Comparison of ENCODE assay signal across 16 cellular contexts in the genomic region with DNA sequence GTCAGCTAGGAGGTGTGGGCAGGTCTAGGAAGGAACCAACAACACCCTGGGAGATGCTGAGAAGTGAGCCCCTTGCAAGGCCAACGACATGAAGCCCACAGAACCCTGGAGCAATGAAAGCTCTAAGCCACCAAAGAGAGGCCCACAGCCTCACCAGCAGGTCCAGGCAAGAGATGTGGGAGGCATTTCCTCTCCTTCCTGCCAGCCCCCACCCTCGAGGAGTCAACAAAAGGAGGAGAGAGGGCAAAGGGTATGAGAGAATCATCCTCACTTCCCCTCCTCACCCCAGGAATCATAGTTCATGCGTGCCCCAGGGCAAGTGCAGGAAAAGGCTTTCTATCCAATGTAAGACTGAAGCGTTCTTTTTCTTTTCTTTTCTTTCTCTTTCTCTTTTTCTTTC.
"Had no signal": no experiment of that assay in that cellular context is flagged by ENCODE, and none has a peak within 500 bp of the region (broad histone marks: within the 10 kb centered on the region; RNA-seq: fewer than 3 reads in every experiment).

No MANE protein-coding gene starts in this region.

- H3K27me3 ChIP-seq: ovary, right atrium auricular region, thyroid gland, uterus had no signal

- H3K9me3 ChIP-seq: heart left ventricle, ovary, right atrium auricular region, suprapubic skin, thyroid gland, upper lobe of left lung, uterus had no signal

- H3K36me3 ChIP-seq: heart left ventricle, ovary, right atrium auricular region, suprapubic skin, thyroid gland, upper lobe of left lung, uterus had no signal

- DNase-seq: dermis blood vessel endothelial cell; endodermal cell; foreskin melanocyte; heart left ventricle; hippocampal formation; kidney glomerular epithelial cell; natural killer cell; ovary; small intestine; stimulated activated CD4-positive, alpha-beta T cell treated with anti-CD3 and anti-CD28 coated beads, Interleukin-12 subunit alpha, Interleukin-12 subunit beta, amount 100 ng/mL, for 4 hours; stimulated activated naive CD4-positive, alpha-beta T cell treated with Interleukin-2 at 50 U/mL for 16 hours; thyroid gland; upper lobe of left lung; uterus had no signal

- ATAC-seq: heart left ventricle, natural killer cell had no signal

- H3K27ac ChIP-seq: heart left ventricle, ovary, right atrium auricular region, suprapubic skin, thyroid gland, upper lobe of left lung, uterus had no signal

- H3K4me3 ChIP-seq: heart left ventricle, ovary, right atrium auricular region, suprapubic skin, thyroid gland, upper lobe of left lung, uterus had no signal
